1 cellular context compared by ENCODE assay signal in the genomic region with DNA sequence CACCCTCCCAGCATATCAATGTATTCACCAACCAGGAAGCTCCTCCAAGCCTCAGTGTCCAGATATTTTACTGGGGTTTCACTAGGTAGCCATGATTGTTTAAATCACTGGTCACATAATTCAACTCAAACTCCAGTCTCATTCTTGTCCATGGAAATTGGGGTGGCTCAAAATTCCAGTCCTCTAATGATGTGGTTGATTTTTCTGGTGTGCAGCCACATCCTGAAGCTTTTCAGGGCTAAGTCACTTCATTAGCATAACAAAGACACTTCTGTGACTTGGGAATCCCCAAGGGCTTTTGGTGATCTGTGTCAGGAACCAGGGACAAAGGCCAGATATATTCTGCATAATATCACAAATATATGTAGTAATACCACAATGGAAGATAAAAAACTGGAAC.
TF ChIP-seq lines count a peak whose summit lies in the region.

No MANE protein-coding gene starts in this region.

TF ChIP-seq in H1, 55 proteins besides CTCF, POLR2A, EP300 and RAD21:
- TF ChIP-seq POU5F1 (IDR thresholded peaks at IDR 0.05; ENCODE audit: low read depth, low read length) (peak; percentile 55; the same call in 1 of the 2 replicates), CHD1 (IDR thresholded peaks at IDR 0.05; ENCODE audit: low read depth, low read length) (no peak)
